In genomic region chr12:108603743-108604142, GRCh38 we compare ENCODE assay signal across 25 cellular contexts. TPM values are rescaled to one million over a fixed set of nuclear protein-coding genes. Genes with fewer than 3 reads are reported as not detected.
"Had no signal": no experiment of that assay in that cellular context is flagged by ENCODE, and none has a peak within 500 bp of the region (broad histone marks: within the 10 kb centered on the region; RNA-seq: fewer than 3 reads in every experiment).

No MANE protein-coding gene starts in this region.

- H3K27ac ChIP-seq: foreskin keratinocyte, left ventricle myocardium inferior, prostate gland, spleen, tibial artery had no signal

- FAIRE-seq: astrocyte, endometrium, urothelium cell line had no signal

- H3K9me3 Mint-ChIP-seq: activated T-cell treated with anti-CD3 and anti-CD28 coated beads, Interleukin-2, amount 50 U/mL, for 4 hours; stimulated activated naive CD8-positive, alpha-beta T cell treated with anti-CD3 and anti-CD28 coated beads, Interleukin-15, Interleukin-2, amounts not matched to agents 100 ng/mL and 50 ng/mL, for 24 hours had no signal

- H3K9me3 ChIP-seq: left ventricle myocardium inferior, prostate gland, spleen, tibial artery had no signal

- H3K36me3 ChIP-seq: left ventricle myocardium inferior, prostate gland, spleen, tibial artery had no signal

- H3K4me1 Mint-ChIP-seq: neural crest cell had no signal

- H3K4me3 Mint-ChIP-seq: activated naive CD8-positive, alpha-beta T cell treated with anti-CD3 and anti-CD28 coated beads for 36 hours; activated T-cell treated with anti-CD3 and anti-CD28 coated beads, Interleukin-2, amount 50 U/mL, for 4 hours; neural crest cell; stimulated activated naive CD8-positive, alpha-beta T cell treated with anti-CD3 and anti-CD28 coated beads, Interleukin-15, Interleukin-2, amounts not matched to agents 100 ng/mL and 50 ng/mL, for 24 hours had no signal

- H3K4me3 ChIP-seq: left ventricle myocardium inferior, prostate gland, spleen, tibial artery had no signal

- H3K27ac Mint-ChIP-seq: activated naive CD8-positive, alpha-beta T cell treated with anti-CD3 and anti-CD28 coated beads for 36 hours; activated T-helper 2 cell treated with anti-CD3 and anti-CD28 coated beads, Interferon-gamma antibody, Interleukin-2, Interleukin-4, amounts not matched to agents 10 μg/mL and 5 μg/mL and 100 μg/mL, durations not matched to agents 14 hours and 24 hours and 36 hours; stimulated activated naive CD8-positive, alpha-beta T cell treated with anti-CD3 and anti-CD28 coated beads, Interleukin-15, Interleukin-2, amounts not matched to agents 100 ng/mL and 50 ng/mL, for 24 hours had no signal

- DNase-seq: activated CD4-positive, alpha-beta T cell treated with anti-CD3 and anti-CD28 coated beads for 1 hour; activated CD4-positive, alpha-beta T cell treated with anti-CD3 and anti-CD28 coated beads, Interleukin-2, amount 50 U/mL, for 48 hours; activated CD8-positive, alpha-beta memory T cell treated with anti-CD3 and anti-CD28 coated beads, Interleukin-2, amount 50 U/mL, for 48 hours; activated naive CD4-positive, alpha-beta T cell; activated naive CD8-positive, alpha-beta T cell treated with anti-CD3 and anti-CD28 coated beads for 36 hours; activated T-cell treated with anti-CD3 and anti-CD28 coated beads, Interleukin-2, amount 50 U/mL, for 4 hours; cortex of kidney; effector CD4-positive, alpha-beta T cell; foreskin keratinocyte; left ventricle myocardium inferior; midbrain; spleen; stimulated activated CD4-positive, alpha-beta T cell treated with anti-CD3 and anti-CD28 coated beads, Interleukin-4, amount 100 ng/mL, for 1 hour; T-helper 9 cell; tibial artery had no signal

- ATAC-seq: activated T-cell treated with anti-CD3 and anti-CD28 coated beads, Interleukin-2, amount 50 U/mL, for 4 hours; foreskin keratinocyte had no signal

- H3K4me1 ChIP-seq: foreskin keratinocyte, prostate gland, spleen, tibial artery had no signal

RNA-seq across cellular contexts. Expression of gene TMEM119, which starts 5.9 kb away (rescaled TPM):
- total RNA-seq: activated CD8-positive, alpha-beta memory T cell treated with anti-CD3 and anti-CD28 coated beads for 36 hours; activated T-helper 2 cell treated with anti-CD3 and anti-CD28 coated beads, Interferon-gamma antibody, Interleukin-2, Interleukin-4, amounts not matched to agents 10 μg/mL and 5 μg/mL and 100 μg/mL, durations not matched to agents 14 hours and 24 hours and 36 hours; foreskin keratinocyte; glomerular endothelial cell; lung microvascular endothelial cell had no signal
